8 cellular contexts compared by ENCODE assay signal in the genomic region with DNA sequence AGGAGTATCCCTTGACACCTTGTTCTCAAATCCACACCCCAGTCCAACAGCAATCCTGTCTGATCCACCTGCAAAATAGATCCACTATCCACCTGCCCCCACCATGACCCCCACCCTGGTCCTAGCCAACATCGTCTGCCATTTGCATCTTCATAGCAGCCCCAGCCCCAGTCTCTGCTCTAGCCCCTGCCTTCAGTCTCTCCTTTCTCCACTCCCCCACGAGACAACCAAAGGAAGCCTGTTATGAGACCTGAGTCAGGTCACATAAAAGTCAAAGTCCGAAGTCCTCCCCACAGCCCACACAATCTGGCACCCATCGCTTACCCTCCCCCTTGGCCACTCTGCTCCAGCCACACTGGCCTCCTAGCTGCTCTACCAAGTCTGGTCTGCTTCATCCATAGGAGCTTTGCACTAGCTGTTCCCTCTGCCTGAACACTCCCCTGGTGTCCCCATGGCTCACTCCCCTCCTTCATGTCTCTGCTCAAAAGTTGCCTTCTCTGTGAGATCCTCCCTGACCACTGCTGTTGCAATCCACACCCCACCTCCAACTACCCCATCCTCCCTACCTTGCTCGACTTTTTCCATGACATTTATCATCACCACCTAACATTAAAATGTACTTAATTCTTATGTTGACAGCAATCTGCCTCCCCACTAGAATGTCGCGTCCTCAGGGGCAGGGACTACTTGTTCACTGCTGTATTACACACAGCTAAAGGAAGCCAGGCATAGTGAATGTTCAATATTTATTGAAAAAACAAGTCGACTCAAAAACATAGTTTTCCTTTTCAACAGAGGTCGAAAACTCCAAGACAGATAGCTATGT. TPM values are rescaled to one million over a fixed set of nuclear protein-coding genes. Genes with fewer than 3 reads are reported as not detected.
DNase-seq lines count a peak whose midpoint lies in the region; ATAC-seq and TF ChIP-seq lines count a peak whose summit lies in the region.

No MANE protein-coding gene starts in this region.

- peak overlapping the region; percentile 90 for H3K27ac Mint-ChIP-seq in activated T-helper 2 cell treated with anti-CD3 and anti-CD28 coated beads, Interferon-gamma antibody, Interleukin-2, Interleukin-4, amounts not matched to agents 10 μg/mL and 5 μg/mL and 100 μg/mL, durations not matched to agents 14 hours and 24 hours and 36 hours

- H3K4me1 ChIP-seq in ACC112 (ENCODE audit: control insufficient read depth, insufficient read depth, low read length, unreplicated experiment) (peaks cover 22% of the 10 kb centered on the region), HUES64 (ENCODE audit: insufficient read depth, low read length) (peaks cover 29% of the 10 kb centered on the region), hepatocyte (ENCODE audit: insufficient read depth) (peaks cover 18% of the 10 kb centered on the region), skeletal muscle satellite cell (ENCODE audit: control insufficient read depth, insufficient read depth, low read length) (peaks cover 34% of the 10 kb centered on the region)

- H3K9ac ChIP-seq in HUES64 (ENCODE audit: low read depth, low read length): 0 out of 2 replicates have a peak overlapping the region, but pooled peaks have one; percentile 90
- H3K9ac ChIP-seq in skeletal muscle satellite cell (ENCODE audit: low read depth, low read length): peak overlapping the region; percentile 91

- no peaks in the 10 kb centered on the region for H3K9me2 ChIP-seq in hepatocyte (replicated peaks; ENCODE audit: insufficient read depth)

- peaks cover 42% of the 10 kb centered on the region for H3K79me2 ChIP-seq in ACC112 (ENCODE audit: control insufficient read depth, insufficient read depth, low read length, unreplicated experiment)
- H3K79me2 ChIP-seq in hepatocyte: peaks cover 58% of the 10 kb centered on the region

- TF ChIP-seq CTCF in hepatocyte (IDR thresholded peaks at IDR 0.05; ENCODE audit: poor library complexity): no peak

- H3K27me3 ChIP-seq in ACC112 (ENCODE audit: insufficient read depth, low read length) (no peaks in the 10 kb centered on the region), HUES64 (ENCODE audit: insufficient read depth, low read length) (no peaks in the 10 kb centered on the region), hepatocyte (no peaks in the 10 kb centered on the region), skeletal muscle satellite cell (ENCODE audit: control insufficient read depth, insufficient read depth, low read length) (no peaks in the 10 kb centered on the region)

- H3K4me3 ChIP-seq in ACC112 (ENCODE audit: low read depth, low read length) (peak overlapping the region; percentile 82), HUES64 (ENCODE audit: low read length) (peak overlapping the region; percentile 87), hepatocyte (peak overlapping the region; percentile 77), skeletal muscle satellite cell (ENCODE audit: low read length) (peak overlapping the region; percentile 80)

- H3K9me3 Mint-ChIP-seq in activated T-helper 2 cell treated with anti-CD3 and anti-CD28 coated beads, Interferon-gamma antibody, Interleukin-2, Interleukin-4, amounts not matched to agents 10 μg/mL and 5 μg/mL and 100 μg/mL, durations not matched to agents 14 hours and 24 hours and 36 hours: no peaks in the 10 kb centered on the region

- intact Hi-C loops in activated T-helper 2 cell treated with anti-CD3 and anti-CD28 coated beads, Interferon-gamma antibody, Interleukin-2, Interleukin-4, amounts not matched to agents 10 μg/mL and 5 μg/mL and 100 μg/mL, durations not matched to agents 14 hours and 24 hours and 36 hours (cut with micrococcal nuclease): loop anchor here (1.0 kb wide), 1 partner anchor 10 kb away; no protein-coding TSS in a partner anchor

- peaks cover 20% of the 10 kb centered on the region for H4K20me1 ChIP-seq in hepatocyte (ENCODE audit: insufficient read depth, poor library complexity, severe bottlenecking)

- DNase-seq in activated T-helper 2 cell treated with anti-CD3 and anti-CD28 coated beads, Interferon-gamma antibody, Interleukin-2, Interleukin-4, amounts not matched to agents 10 μg/mL and 5 μg/mL and 100 μg/mL, durations not matched to agents 14 hours and 24 hours and 36 hours (ENCODE audit: low spot score): no peak
- DNase-seq in hepatocyte (ENCODE audit: low spot score) (peak; percentile 86), NK-92 (lab: John Stamatoyannopoulos, UW; ENCODE audit: unreplicated experiment) (no peak)
- DNase-seq in stimulated activated CD4-positive, alpha-beta T cell treated with anti-CD3 and anti-CD28 coated beads, Interleukin-2, amount 100 ng/mL, for 48 hours: no peak

- peak overlapping the region; percentile 98 for H3K27ac ChIP-seq in ACC112 (ENCODE audit: low read depth, low read length)
- peak overlapping the region; percentile 65; the same call in 1 of the 2 replicates for H3K27ac ChIP-seq in HUES64 (ENCODE audit: low read depth, low read length)
- H3K27ac ChIP-seq in hepatocyte: peak overlapping the region; percentile 100

- 38% methylated on average over 8 of the region's 9 CpGs for WGBS in HUES64
- WGBS in hepatocyte (ENCODE audit: low lambda C conversion rate, missing lambda C conversion rate): 30% methylated on average over 9 of the region's 9 CpGs

- H3K36me3 ChIP-seq in ACC112 (ENCODE audit: insufficient read depth, low read length): peaks cover 17% of the 10 kb centered on the region; the same call in 1 of the 2 replicates
- H3K36me3 ChIP-seq in HUES64 (ENCODE audit: insufficient read depth, low read length): peaks cover 5% of the 10 kb centered on the region; the same call in 1 of the 2 replicates
- H3K36me3 ChIP-seq in hepatocyte (replicated peaks; ENCODE audit: insufficient read depth, low read depth): no peaks in the 10 kb centered on the region
- peaks cover 19% of the 10 kb centered on the region for H3K36me3 ChIP-seq in skeletal muscle satellite cell (ENCODE audit: insufficient read depth, low read length)

- no peak for ATAC-seq in HG02870 (IDR thresholded peaks at IDR 0.05; ENCODE audit: unreplicated experiment)

- peaks cover 39% of the 10 kb centered on the region for H3K36me3 Mint-ChIP-seq in activated T-helper 2 cell treated with anti-CD3 and anti-CD28 coated beads, Interferon-gamma antibody, Interleukin-2, Interleukin-4, amounts not matched to agents 10 μg/mL and 5 μg/mL and 100 μg/mL, durations not matched to agents 14 hours and 24 hours and 36 hours (ENCODE audit: low read depth)

- H2AFZ ChIP-seq in ACC112 (ENCODE audit: low read length, unreplicated experiment) (no peak overlapping the region), hepatocyte (no peak overlapping the region)

- H3K4me2 ChIP-seq in hepatocyte (peak overlapping the region; percentile 85), skeletal muscle satellite cell (ENCODE audit: low read length) (peak overlapping the region; percentile 86)

- no peaks in the 10 kb centered on the region for H3K27me3 Mint-ChIP-seq in activated T-helper 2 cell treated with anti-CD3 and anti-CD28 coated beads, Interferon-gamma antibody, Interleukin-2, Interleukin-4, amounts not matched to agents 10 μg/mL and 5 μg/mL and 100 μg/mL, durations not matched to agents 14 hours and 24 hours and 36 hours (ENCODE audit: low read depth)

- peaks cover 39% of the 10 kb centered on the region for H3K4me1 Mint-ChIP-seq in activated T-helper 2 cell treated with anti-CD3 and anti-CD28 coated beads, Interferon-gamma antibody, Interleukin-2, Interleukin-4, amounts not matched to agents 10 μg/mL and 5 μg/mL and 100 μg/mL, durations not matched to agents 14 hours and 24 hours and 36 hours (ENCODE audit: low read depth)

- no peaks in the 10 kb centered on the region for H3K9me3 ChIP-seq in HUES64 (ENCODE audit: insufficient read depth, low read depth, low read length)
- no peaks in the 10 kb centered on the region for H3K9me3 ChIP-seq in hepatocyte (ENCODE audit: low read depth)
- H3K9me3 ChIP-seq in skeletal muscle satellite cell (replicated peaks; ENCODE audit: low read length): no peaks in the 10 kb centered on the region

- H3K4me3 Mint-ChIP-seq in activated T-helper 2 cell treated with anti-CD3 and anti-CD28 coated beads, Interferon-gamma antibody, Interleukin-2, Interleukin-4, amounts not matched to agents 10 μg/mL and 5 μg/mL and 100 μg/mL, durations not matched to agents 14 hours and 24 hours and 36 hours (ENCODE audit: low read depth): peak overlapping the region; percentile 80

RNA-seq across cellular contexts. Expression of a gene that starts 1.2 kb away (rescaled TPM):
- 39.8 TPM for polyA plus RNA-seq in HUES64 (2013, experiment 1 of 2)
- 46.8 TPM for polyA plus RNA-seq in HUES64 (2013, experiment 2 of 2)
- total RNA-seq in activated T-helper 2 cell treated with anti-CD3 and anti-CD28 coated beads, Interferon-gamma antibody, Interleukin-2, Interleukin-4, amounts not matched to agents 10 μg/mL and 5 μg/mL and 100 μg/mL, durations not matched to agents 14 hours and 24 hours and 36 hours: 49.8 and 50.7 TPM in 2 replicates
- total RNA-seq in hepatocyte: 17.7 and 25.3 TPM in 2 replicates
- polyA plus RNA-seq in hepatocyte: 34.0 and 44.0 TPM in 2 replicates
- total RNA-seq in skeletal muscle satellite cell (2012; rRNA removed): 11.1 and 12.4 TPM in 2 replicates

RNA-seq across cellular contexts. Expression of a gene that starts 4.6 kb away (rescaled TPM):
- polyA plus RNA-seq in HUES64 (2013, experiment 1 of 2): 4.4 TPM
- polyA plus RNA-seq in HUES64 (2013, experiment 2 of 2): 4.9 TPM
- total RNA-seq in activated T-helper 2 cell treated with anti-CD3 and anti-CD28 coated beads, Interferon-gamma antibody, Interleukin-2, Interleukin-4, amounts not matched to agents 10 μg/mL and 5 μg/mL and 100 μg/mL, durations not matched to agents 14 hours and 24 hours and 36 hours: 45.4 and 46.9 TPM in 2 replicates
- total RNA-seq in hepatocyte: 72.9 and 95.8 TPM in 2 replicates
- polyA plus RNA-seq in hepatocyte: 1,034 and 1,087 TPM in 2 replicates
- total RNA-seq in skeletal muscle satellite cell (2012; rRNA removed): 8.6 and 10.5 TPM in 2 replicates

RNA-seq across cellular contexts. Expression of a gene that starts 20.0 kb away (rescaled TPM):
- 26.0 TPM for polyA plus RNA-seq in HUES64 (2013, experiment 1 of 2)
- 27.6 TPM for polyA plus RNA-seq in HUES64 (2013, experiment 2 of 2)
- 32.3 and 34.7 TPM in 2 replicates for total RNA-seq in activated T-helper 2 cell treated with anti-CD3 and anti-CD28 coated beads, Interferon-gamma antibody, Interleukin-2, Interleukin-4, amounts not matched to agents 10 μg/mL and 5 μg/mL and 100 μg/mL, durations not matched to agents 14 hours and 24 hours and 36 hours
- 18.9 and 21.4 TPM in 2 replicates for total RNA-seq in hepatocyte
- 27.9 and 38.6 TPM in 2 replicates for polyA plus RNA-seq in hepatocyte
- total RNA-seq in skeletal muscle satellite cell (2012; rRNA removed): 15.5 and 17.5 TPM in 2 replicates

RNA-seq across cellular contexts. Expression of a gene that starts 20.3 kb away (rescaled TPM):
- polyA plus RNA-seq in HUES64 (2013, experiment 1 of 2): 36.1 TPM
- 33.1 TPM for polyA plus RNA-seq in HUES64 (2013, experiment 2 of 2)
- total RNA-seq in activated T-helper 2 cell treated with anti-CD3 and anti-CD28 coated beads, Interferon-gamma antibody, Interleukin-2, Interleukin-4, amounts not matched to agents 10 μg/mL and 5 μg/mL and 100 μg/mL, durations not matched to agents 14 hours and 24 hours and 36 hours: 49.5 and 51.1 TPM in 2 replicates
- total RNA-seq in hepatocyte: 30.4 and 42.5 TPM in 2 replicates
- 53.5 and 54.4 TPM in 2 replicates for polyA plus RNA-seq in hepatocyte
- total RNA-seq in skeletal muscle satellite cell (2012; rRNA removed): 24.8 and 26.0 TPM in 2 replicates

RNA-seq across cellular contexts. Expression of a gene that starts 24.5 kb away (rescaled TPM):
- polyA plus RNA-seq in HUES64 (2013, experiment 1 of 2): 2,127 TPM
- polyA plus RNA-seq in HUES64 (2013, experiment 2 of 2): 2,103 TPM
- total RNA-seq in activated T-helper 2 cell treated with anti-CD3 and anti-CD28 coated beads, Interferon-gamma antibody, Interleukin-2, Interleukin-4, amounts not matched to agents 10 μg/mL and 5 μg/mL and 100 μg/mL, durations not matched to agents 14 hours and 24 hours and 36 hours: 2,627 and 2,674 TPM in 2 replicates
- total RNA-seq in hepatocyte: 63.8 and 115 TPM in 2 replicates
- 409 and 411 TPM in 2 replicates for polyA plus RNA-seq in hepatocyte
- 42.8 and 55.0 TPM in 2 replicates for total RNA-seq in skeletal muscle satellite cell (2012; rRNA removed)
